Comparison of ENCODE assay signal across 30 cellular contexts in the genomic region with DNA sequence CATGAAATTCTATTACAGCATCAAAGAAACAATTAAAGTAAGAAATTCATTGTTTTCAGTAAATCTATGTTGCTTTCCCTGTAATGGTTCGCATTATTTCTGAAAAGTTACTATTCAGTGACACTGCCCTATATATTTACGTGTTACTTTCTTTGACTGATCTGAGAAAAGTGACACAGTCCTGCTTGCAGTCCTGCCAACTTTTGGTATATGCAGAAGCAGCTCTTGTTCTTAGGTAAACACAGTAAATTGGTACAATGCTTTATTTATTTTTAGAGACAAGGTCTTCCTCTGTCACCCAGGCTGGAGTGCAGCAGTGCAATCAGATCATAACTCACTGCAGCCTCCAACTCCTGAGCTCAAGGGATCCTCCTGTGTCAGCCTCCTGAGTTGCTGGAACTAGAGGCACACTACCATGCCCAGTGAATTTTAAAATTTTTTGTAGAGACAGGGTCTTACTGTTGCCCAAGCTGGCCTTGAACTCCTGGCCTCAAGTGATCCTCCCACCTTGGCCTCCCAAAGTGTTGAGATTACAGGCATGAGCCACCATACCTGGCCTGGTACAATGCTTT.
"Had no signal": no experiment of that assay in that cellular context is flagged by ENCODE, and none has a peak within 500 bp of the region (broad histone marks: within the 10 kb centered on the region; RNA-seq: fewer than 3 reads in every experiment).

No MANE protein-coding gene starts in this region.

- H3K36me3 ChIP-seq: MG63, SJSA1 had no signal

- H3K27me3 ChIP-seq: MG63, SJSA1 had no signal

- H3K27ac ChIP-seq: PC-9, SJSA1 had no signal

- H3K4me3 ChIP-seq: MG63, PC-9, SJSA1 had no signal

- FAIRE-seq: RCC 7860 had no signal

- DNase-seq: KG1, MG63, NCI-H1048, NCI-H1092 treated with DMSO at 0.1 percent for 48 hours, NCI-H1105 treated with DMSO at 0.1 percent for 48 hours, NCI-H1417, NCI-H1436, NCI-H146, NCI-H1694, NCI-H187, NCI-H1930, NCI-H2029 treated with DMSO at 0.1 percent for 48 hours, NCI-H2081 treated with DMSO at 0.1 percent for 48 hours, NCI-H2107, NCI-H2171, NCI-H226, NCI-H446 treated with DMSO at 0.1 percent for 48 hours, NCI-H510A, NCI-H524, NCI-H526, NCI-H774, PC-9, Right ventricle myocardium superior, SHP77 treated with DMSO at 0.1 percent for 48 hours, SK-N-SH, SW 1271, T-helper 1 cell had no signal

- H2AFZ ChIP-seq: PC-9 had no signal

- H3K4me2 ChIP-seq: PC-9, SK-N-SH had no signal

- H3K4me1 ChIP-seq: SJSA1 had no signal

- H3K9me3 ChIP-seq: MG63, SJSA1, SK-N-SH had no signal

- H3K9ac ChIP-seq: SK-N-SH had no signal

- ATAC-seq: Panc1 had no signal
